In genomic region chr1:63757334-63757733, GRCh38 we compare ENCODE assay signal across 21 cellular contexts.
"Had no signal": no experiment of that assay in that cellular context is flagged by ENCODE, and none has a peak within 500 bp of the region (broad histone marks: within the 10 kb centered on the region; RNA-seq: fewer than 3 reads in every experiment).

No MANE protein-coding gene starts in this region.

- H3K27ac ChIP-seq: HL-60, KMS-11 had no signal

- H3K4me3 Mint-ChIP-seq: IgD-negative memory B cell had no signal

- H3K27ac Mint-ChIP-seq: IgD-negative memory B cell had no signal

- H3K4me3 ChIP-seq: K562 had no signal

- ATAC-seq: K562 had no signal

- H3K36me3 Mint-ChIP-seq: IgD-negative memory B cell had no signal

- DNase-seq: Kasumi-1, MV-4-11, NCI-H1048, NCI-H1436, NCI-H187, NCI-H2029, NCI-H2081 treated with DMSO at 0.1 percent for 48 hours, NCI-H2171, NCI-H226, NCI-H446, NCI-H510A, NCI-H524 treated with DMSO at 0.1 percent for 48 hours, NCI-H69, NCI-H774, RPMI8226, SHP77, SK-N-SH had no signal
